Comparison of ENCODE assay signal across 10 cellular contexts in the genomic region with DNA sequence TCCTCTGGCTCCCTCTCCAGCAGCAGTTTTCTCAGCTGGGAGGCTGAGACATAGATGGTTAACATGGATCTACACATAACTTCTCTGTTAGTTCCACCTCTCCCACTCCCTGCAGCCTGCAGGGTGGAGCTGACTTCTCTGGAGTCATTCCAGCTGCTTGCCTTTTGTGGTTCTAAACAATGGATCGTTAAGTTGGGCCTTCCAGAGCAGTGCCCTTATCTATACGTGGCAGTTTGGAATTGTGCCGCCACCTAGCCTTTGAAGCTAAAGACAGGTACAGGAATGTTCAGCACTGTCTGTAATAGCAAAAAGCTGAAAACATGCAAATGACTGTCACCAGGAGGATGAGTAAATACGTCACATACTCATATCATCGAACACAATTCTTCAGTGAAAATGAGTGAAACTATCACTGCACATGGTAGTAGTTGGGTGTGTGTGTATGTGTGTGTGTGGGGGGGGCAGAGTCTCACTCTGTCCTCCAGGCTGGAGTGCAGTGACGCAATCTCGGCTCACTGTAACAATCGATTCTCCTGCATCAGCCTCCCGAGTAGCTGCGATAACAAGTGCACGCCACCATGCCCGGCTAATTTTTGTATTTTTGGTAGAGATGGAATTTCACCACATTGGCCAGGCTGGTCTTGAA. TPM values are rescaled to one million over a fixed set of nuclear protein-coding genes. Genes with fewer than 3 reads are reported as not detected.
DNase-seq lines count a peak whose midpoint lies in the region; ATAC-seq, FAIRE-seq and TF ChIP-seq lines count a peak whose summit lies in the region.
"Had no signal": no experiment of that assay in that cellular context is flagged by ENCODE, and none has a peak within 500 bp of the region (broad histone marks: within the 10 kb centered on the region; RNA-seq: fewer than 3 reads in every experiment).

No MANE protein-coding gene starts in this region.

- no peaks in the 10 kb centered on the region for H3K27me3 ChIP-seq in cardiac muscle cell

- H3K4me3 ChIP-seq in cardiac muscle cell = no peak overlapping the region

- H3K9me3 ChIP-seq in cardiac muscle cell (ENCODE audit: low read depth) = no peaks in the 10 kb centered on the region

- no peaks in the 10 kb centered on the region for H3K36me3 Mint-ChIP-seq in immature natural killer cell
- H3K36me3 Mint-ChIP-seq in stimulated activated effector memory CD8-positive, alpha-beta T cell treated with anti-CD3 and anti-CD28 coated beads, Interleukin-12 subunit alpha, Interleukin-12 subunit beta, amount 100 ng/mL, for 72 hours = no peaks in the 10 kb centered on the region

- peaks cover 18 to 20% of the 10 kb centered on the region in 2 donors for H3K4me1 Mint-ChIP-seq in immature natural killer cell
- H3K4me1 Mint-ChIP-seq in stimulated activated effector memory CD8-positive, alpha-beta T cell treated with anti-CD3 and anti-CD28 coated beads, Interleukin-12 subunit alpha, Interleukin-12 subunit beta, amount 100 ng/mL, for 72 hours = no peaks in the 10 kb centered on the region

- H3K27ac Mint-ChIP-seq in immature natural killer cell = peak overlapping the region in 1 of 6 donors; percentile 51
- H3K27ac Mint-ChIP-seq in stimulated activated effector memory CD8-positive, alpha-beta T cell treated with anti-CD3 and anti-CD28 coated beads, Interleukin-12 subunit alpha, Interleukin-12 subunit beta, amount 100 ng/mL, for 72 hours = no peak overlapping the region
- H3K27ac Mint-ChIP-seq: activated CD4-positive, alpha-beta T cell treated with anti-CD3 and anti-CD28 coated beads, Interleukin-2, amount 10 ng/mL, durations not matched to agents 7 days and 5 days had no signal

- no peak for TF ChIP-seq CTCF in cardiac muscle cell (IDR thresholded peaks at IDR 0.05; ENCODE audit: low read depth, low read length)

- FAIRE-seq in urothelium cell line (lab: Jason Lieb, UNC) = no peak

- H3K4me1 ChIP-seq in cardiac muscle cell (ENCODE audit: low read depth) = peaks cover 10% of the 10 kb centered on the region

- ATAC-seq in stimulated activated effector memory CD8-positive, alpha-beta T cell treated with anti-CD3 and anti-CD28 coated beads, Interleukin-12 subunit alpha, Interleukin-12 subunit beta, amount 100 ng/mL, for 72 hours = no peak

- peaks cover 0 to 6% (median 2%) of the 10 kb centered on the region in 3 donors for H3K27me3 Mint-ChIP-seq in immature natural killer cell (ENCODE audit: low read depth in 3 of 3)
- H3K27me3 Mint-ChIP-seq: activated CD4-positive, alpha-beta T cell treated with anti-CD3 and anti-CD28 coated beads, Interleukin-2, amount 10 ng/mL, durations not matched to agents 7 days and 5 days had no signal

- peak overlapping the region; percentile 60 for H3K27ac ChIP-seq in cardiac muscle cell

- DNase-seq in cardiac muscle cell (ENCODE audit: low read depth in 1 of 2, low spot score in 1 of 2) = peak; percentile 42 to 73
- DNase-seq in cardiac septum (ENCODE audit: low spot score) = no peak
- DNase-seq in astrocyte of the hippocampus (ENCODE audit: low read depth, low spot score) = peak; percentile 64
- DNase-seq in islet precursor cell = peak; percentile 75
- peak; percentile 58 for DNase-seq in urothelium cell line (ENCODE audit: low spot score)
- no peak for DNase-seq in immature natural killer cell
- DNase-seq in stimulated activated effector memory CD8-positive, alpha-beta T cell treated with anti-CD3 and anti-CD28 coated beads, Interleukin-12 subunit alpha, Interleukin-12 subunit beta, amount 100 ng/mL, for 72 hours (ENCODE audit: low spot score in 2 of 2) = no peak
- no peak for DNase-seq in T1000 (lab: John Stamatoyannopoulos, UW)
- DNase-seq: activated CD4-positive, alpha-beta T cell treated with anti-CD3 and anti-CD28 coated beads, Interleukin-2, amount 10 ng/mL, durations not matched to agents 7 days and 5 days; NCI-H187 had no signal

- no peaks in the 10 kb centered on the region for H3K9me3 Mint-ChIP-seq in immature natural killer cell
- H3K9me3 Mint-ChIP-seq in stimulated activated effector memory CD8-positive, alpha-beta T cell treated with anti-CD3 and anti-CD28 coated beads, Interleukin-12 subunit alpha, Interleukin-12 subunit beta, amount 100 ng/mL, for 72 hours = no peaks in the 10 kb centered on the region
- H3K9me3 Mint-ChIP-seq: activated CD4-positive, alpha-beta T cell treated with anti-CD3 and anti-CD28 coated beads, Interleukin-2, amount 10 ng/mL, durations not matched to agents 7 days and 5 days had no signal

- H3K36me3 ChIP-seq in cardiac muscle cell = no peaks in the 10 kb centered on the region

- intact Hi-C loops in cardiac septum (cut with DNase I) = no loop called here

- no peak overlapping the region for H3K4me3 Mint-ChIP-seq in immature natural killer cell
- no peak overlapping the region for H3K4me3 Mint-ChIP-seq in stimulated activated effector memory CD8-positive, alpha-beta T cell treated with anti-CD3 and anti-CD28 coated beads, Interleukin-12 subunit alpha, Interleukin-12 subunit beta, amount 100 ng/mL, for 72 hours
- H3K4me3 Mint-ChIP-seq: activated CD4-positive, alpha-beta T cell treated with anti-CD3 and anti-CD28 coated beads, Interleukin-2, amount 10 ng/mL, durations not matched to agents 7 days and 5 days had no signal

RNA-seq across cellular contexts. Expression of gene SH2D6, which starts 50.3 kb away (rescaled TPM):
- total RNA-seq in cardiac muscle cell (not detected in 2 replicates), cardiac septum (not detected)
- polyA plus RNA-seq in cardiac muscle cell (1.5 TPM in 1 of 2 replicates, not detected in the other), immature natural killer cell (not detected)

RNA-seq across cellular contexts. Expression of gene CAPG, which starts 58.7 kb away (rescaled TPM):
- total RNA-seq in cardiac muscle cell = 12.3 and 14.0 TPM in 2 replicates
- polyA plus RNA-seq in cardiac muscle cell = 13.0 and 21.2 TPM in 2 replicates
- 7.4 TPM for total RNA-seq in cardiac septum
- polyA plus RNA-seq in immature natural killer cell = 100 to 1,000 TPM in 2 of 3 donors, 10 to 100 TPM in 1; 97.5 to 233 (median 232) TPM

Comparison
In these comparisons a context has a peak if more than half of its experiments do, and no peak if none do; other contexts are left out.
1. DNase-seq: peak in cardiac muscle cell (2 of 2), astrocyte of the hippocampus (single experiment), islet precursor cell (single experiment) and urothelium cell line (single experiment); none in cardiac septum (single experiment), immature natural killer cell (0 of 3), stimulated activated effector memory CD8-positive, alpha-beta T cell treated with anti-CD3 and anti-CD28 coated beads, Interleukin-12 subunit alpha, Interleukin-12 subunit beta, amount 100 ng/mL, for 72 hours (0 of 2) and T1000 (single experiment).